ENCODE assay signal across 20 cellular contexts in the genomic region with DNA sequence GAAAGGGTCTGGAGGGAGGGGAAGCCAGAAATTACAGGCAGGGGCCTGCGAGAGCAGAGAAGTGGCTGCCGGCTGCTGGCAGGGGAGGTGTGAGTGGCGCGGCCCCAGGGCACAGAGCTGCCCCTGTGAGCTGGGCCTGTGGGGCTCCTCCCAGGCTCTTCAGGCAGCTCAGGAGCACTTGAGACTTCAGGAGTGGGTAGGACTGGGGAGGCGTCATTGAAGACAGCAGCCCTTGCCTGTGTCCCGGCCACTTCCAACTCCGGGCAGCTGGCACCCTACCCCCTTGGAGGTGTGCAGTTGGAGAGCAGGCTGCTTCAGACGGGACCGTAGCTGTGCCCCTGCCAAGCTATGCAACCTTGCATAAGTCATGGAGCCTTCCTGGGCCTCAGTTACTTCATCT.
DNase-seq lines count a peak whose midpoint lies in the region; ATAC-seq and TF ChIP-seq lines count a peak whose summit lies in the region.
"Had no signal": no experiment of that assay in that cellular context is flagged by ENCODE, and none has a peak within 500 bp of the region (broad histone marks: within the 10 kb centered on the region; RNA-seq: fewer than 3 reads in every experiment).

No MANE protein-coding gene starts in this region.

- no peaks in the 10 kb centered on the region for H3K27me3 ChIP-seq in thoracic aorta (replicated peaks; ENCODE audit: insufficient read depth)
- H3K27me3 ChIP-seq: BE2C had no signal

- intact Hi-C loops in dendritic cell treated with granulocyte-macrophage colony-stimulating factor and Interleukin-4, amounts not matched to agents 40 ng/mL and 50 ng/mL, for 4 days (cut with micrococcal nuclease): no loop called here

- H3K9me3 ChIP-seq in thoracic aorta: no peaks in the 10 kb centered on the region
- H3K9me3 ChIP-seq: BE2C, Caco-2, SK-N-SH had no signal

- TF ChIP-seq CTCF in thoracic aorta (IDR thresholded peaks at IDR 0.05): no peak

- H3K27ac ChIP-seq in thoracic aorta: peak overlapping the region; percentile 25 to 42

- no peaks in the 10 kb centered on the region for H3K27me3 Mint-ChIP-seq in dendritic cell treated with granulocyte-macrophage colony-stimulating factor and Interleukin-4, amounts not matched to agents 40 ng/mL and 50 ng/mL, for 4 days
- H3K27me3 Mint-ChIP-seq: CD4-positive, CD25-positive, alpha-beta regulatory T cell had no signal

- no peak for ATAC-seq in thoracic aorta (ENCODE audit: insufficient number of reproducible peaks, low FRiP score, low read depth)
- no peak for ATAC-seq in GM21619 (IDR thresholded peaks at IDR 0.05; ENCODE audit: unreplicated experiment)
- ATAC-seq in HG03159 (IDR thresholded peaks at IDR 0.05; ENCODE audit: unreplicated experiment): no peak
- ATAC-seq: GM23338, HCT116 had no signal

- H3K4me1 Mint-ChIP-seq in dendritic cell treated with granulocyte-macrophage colony-stimulating factor and Interleukin-4, amounts not matched to agents 40 ng/mL and 50 ng/mL, for 4 days (ENCODE audit: low read depth): peaks cover 48% of the 10 kb centered on the region
- H3K4me1 Mint-ChIP-seq: CD4-positive, CD25-positive, alpha-beta regulatory T cell had no signal

- peak overlapping the region; percentile 38 for H3K27ac Mint-ChIP-seq in dendritic cell treated with granulocyte-macrophage colony-stimulating factor and Interleukin-4, amounts not matched to agents 40 ng/mL and 50 ng/mL, for 4 days
- H3K27ac Mint-ChIP-seq: CD4-positive, CD25-positive, alpha-beta regulatory T cell; GM23338 had no signal

- no peak overlapping the region for H3K4me3 Mint-ChIP-seq in dendritic cell treated with granulocyte-macrophage colony-stimulating factor and Interleukin-4, amounts not matched to agents 40 ng/mL and 50 ng/mL, for 4 days
- H3K4me3 Mint-ChIP-seq: CD4-positive, CD25-positive, alpha-beta regulatory T cell; GM23338 had no signal

- peaks cover 100% of the 10 kb centered on the region for H3K36me3 Mint-ChIP-seq in dendritic cell treated with granulocyte-macrophage colony-stimulating factor and Interleukin-4, amounts not matched to agents 40 ng/mL and 50 ng/mL, for 4 days (ENCODE audit: low read depth)
- H3K36me3 Mint-ChIP-seq: CD4-positive, CD25-positive, alpha-beta regulatory T cell had no signal

- peaks cover 8 to 64% of the 10 kb centered on the region in 2 donors for H3K4me1 ChIP-seq in thoracic aorta (ENCODE audit: control insufficient read depth in 1 of 2, low read depth in 2 of 2)
- H3K4me1 ChIP-seq: Caco-2 had no signal

- no peaks in the 10 kb centered on the region for H3K9me3 Mint-ChIP-seq in dendritic cell treated with granulocyte-macrophage colony-stimulating factor and Interleukin-4, amounts not matched to agents 40 ng/mL and 50 ng/mL, for 4 days
- H3K9me3 Mint-ChIP-seq: GM23338 had no signal

- peak; percentile 93 for DNase-seq in DMS79 treated with DMSO at 0.1 percent for 48 hours (lab: John Stamatoyannopoulos, UW)
- DNase-seq in NCI-H345 (lab: John Stamatoyannopoulos, UW): peak; percentile 33
- DNase-seq in thoracic aorta (ENCODE audit: low spot score): no peak
- no peak for DNase-seq in activated gamma-delta T cell treated with Interleukin-2 at 50 U/mL for 16 hours
- DNase-seq: BE2C; Caco-2; CD4-positive, CD25-positive, alpha-beta regulatory T cell; GF-D8; KG1; MV-4-11; NCI-H2171; NCI-H774; OCI-M1; SHP77; SK-N-SH had no signal

- H3K4me3 ChIP-seq in thoracic aorta: no peak overlapping the region
- H3K4me3 ChIP-seq: GM23338 had no signal

- peaks cover 61% of the 10 kb centered on the region for H3K36me3 ChIP-seq in thoracic aorta
- H3K36me3 ChIP-seq: BE2C had no signal

Comparison
In these comparisons a context has a peak if more than half of its experiments do, and no peak if none do; other contexts are left out.
1. DNase-seq: peak in DMS79 treated with DMSO at 0.1 percent for 48 hours (single experiment) and NCI-H345 (single experiment); none in thoracic aorta (single experiment) and activated gamma-delta T cell treated with Interleukin-2 at 50 U/mL for 16 hours (single experiment).